Comparison of ENCODE assay signal across 13 cellular contexts in the genomic region with DNA sequence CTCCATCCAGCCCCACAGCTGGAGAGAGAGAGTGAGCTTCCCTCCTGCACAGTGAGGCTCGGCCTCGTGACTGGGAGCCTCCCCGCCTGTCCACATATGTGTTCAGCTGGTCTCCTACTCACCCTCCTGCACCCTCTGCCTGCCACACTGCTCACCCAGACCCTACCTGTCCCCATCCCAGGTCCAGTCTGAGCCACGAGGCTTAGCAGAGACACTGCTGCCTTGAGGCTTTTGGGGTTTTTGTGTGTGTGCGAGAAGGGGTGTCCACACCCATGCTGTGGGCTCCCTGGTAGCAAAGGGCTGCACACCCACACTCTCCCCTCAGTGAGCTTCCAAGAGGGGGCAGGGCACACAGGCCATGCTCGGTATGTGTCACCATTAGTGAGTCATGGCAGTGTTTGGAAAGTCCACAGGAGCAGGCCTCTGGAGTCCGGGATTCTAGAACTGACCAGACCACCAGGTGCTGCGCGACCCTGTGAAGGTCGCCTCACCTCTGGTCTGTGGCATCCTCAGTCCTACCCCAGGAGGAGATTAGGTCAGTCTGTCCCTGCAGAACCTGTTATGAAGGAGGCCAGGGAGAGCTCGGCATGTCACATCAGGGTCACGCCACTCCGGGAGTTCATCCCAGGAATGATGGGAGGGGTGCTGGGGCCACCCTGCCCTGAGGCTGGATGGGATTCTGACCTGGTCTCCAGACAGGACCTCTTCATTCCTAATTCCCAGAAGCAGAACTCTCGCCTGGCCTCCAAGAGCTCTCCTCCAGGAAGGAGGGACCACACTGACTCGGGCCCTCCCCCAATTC. TPM values are rescaled to one million over a fixed set of nuclear protein-coding genes. Genes with fewer than 3 reads are reported as not detected.
DNase-seq lines count a peak whose midpoint lies in the region; ATAC-seq and TF ChIP-seq lines count a peak whose summit lies in the region.
"Had no signal": no experiment of that assay in that cellular context is flagged by ENCODE, and none has a peak within 500 bp of the region (broad histone marks: within the 10 kb centered on the region; RNA-seq: fewer than 3 reads in every experiment).

No MANE protein-coding gene starts in this region.

- H3K4me1 Mint-ChIP-seq in Calu3 (ENCODE audit: low read depth, unreplicated experiment) (peaks cover 32% of the 10 kb centered on the region), nephron progenitor cell (peaks cover 79% of the 10 kb centered on the region)
- no peaks in the 10 kb centered on the region for H3K4me1 Mint-ChIP-seq in activated CD4-positive, alpha-beta memory T cell treated with anti-CD3 and anti-CD28 coated beads for 36 hours (ENCODE audit: low read depth)

- H3K27me3 Mint-ChIP-seq in Calu3 (ENCODE audit: unreplicated experiment) (no peaks in the 10 kb centered on the region), nephron progenitor cell (ENCODE audit: low read depth, poor library complexity) (peaks cover 9% of the 10 kb centered on the region)
- H3K27me3 Mint-ChIP-seq in activated CD4-positive, alpha-beta memory T cell treated with anti-CD3 and anti-CD28 coated beads for 36 hours = peaks cover 1% of the 10 kb centered on the region
- H3K27me3 Mint-ChIP-seq: stimulated activated naive CD8-positive, alpha-beta T cell treated with anti-CD3 and anti-CD28 coated beads, Interleukin-15, Interleukin-2, amounts not matched to agents 100 ng/mL and 50 ng/mL, for 24 hours had no signal

- BruUV-seq in Calu3 (replicated peaks; lab: Mats Ljungman, UMichigan) = no TSS peak

- no peak overlapping the region for H3K27ac Mint-ChIP-seq in Calu3 (ENCODE audit: unreplicated experiment)
- H3K27ac Mint-ChIP-seq in nephron progenitor cell = peak overlapping the region; percentile 85
- H3K27ac Mint-ChIP-seq in activated CD4-positive, alpha-beta memory T cell treated with anti-CD3 and anti-CD28 coated beads for 36 hours = no peak overlapping the region
- H3K27ac Mint-ChIP-seq: stimulated activated naive CD8-positive, alpha-beta T cell treated with anti-CD3 and anti-CD28 coated beads, Interleukin-15, Interleukin-2, amounts not matched to agents 100 ng/mL and 50 ng/mL, for 24 hours had no signal

- H3K9me3 Mint-ChIP-seq in Calu3 (ENCODE audit: low read depth, unreplicated experiment) (no peaks in the 10 kb centered on the region), nephron progenitor cell (no peaks in the 10 kb centered on the region)
- no peaks in the 10 kb centered on the region for H3K9me3 Mint-ChIP-seq in activated CD4-positive, alpha-beta memory T cell treated with anti-CD3 and anti-CD28 coated beads for 36 hours
- H3K9me3 Mint-ChIP-seq: stimulated activated naive CD8-positive, alpha-beta T cell treated with anti-CD3 and anti-CD28 coated beads, Interleukin-15, Interleukin-2, amounts not matched to agents 100 ng/mL and 50 ng/mL, for 24 hours had no signal

- CTCF ChIA-PET in Calu3 (lab: Charles Lee) = no interaction called here
- CTCF ChIA-PET in activated CD4-positive, alpha-beta memory T cell treated with anti-CD3 and anti-CD28 coated beads for 36 hours (lab: Charles Lee) = no interaction called here

- ATAC-seq in GM21447 (IDR thresholded peaks at IDR 0.05; ENCODE audit: unreplicated experiment) = no peak

- H3K4me3 Mint-ChIP-seq in Calu3 (ENCODE audit: low read depth, unreplicated experiment) = no peak overlapping the region
- H3K4me3 Mint-ChIP-seq in nephron progenitor cell = no peak overlapping the region
- H3K4me3 Mint-ChIP-seq in activated CD4-positive, alpha-beta memory T cell treated with anti-CD3 and anti-CD28 coated beads for 36 hours = no peak overlapping the region
- H3K4me3 Mint-ChIP-seq: stimulated activated naive CD8-positive, alpha-beta T cell treated with anti-CD3 and anti-CD28 coated beads, Interleukin-15, Interleukin-2, amounts not matched to agents 100 ng/mL and 50 ng/mL, for 24 hours had no signal

- TF ChIP-seq CTCF in Calu3 (IDR thresholded peaks at IDR 0.05; ENCODE audit: unreplicated experiment) (no peak), epithelial cell of esophagus (IDR thresholded peaks at IDR 0.05; ENCODE audit: insufficient read depth, low read depth, low read length, missing control alignments) (no peak), nephron progenitor cell (IDR thresholded peaks at IDR 0.05) (no peak), lower leg skin (IDR thresholded peaks at IDR 0.05) (no peak)

- H3K36me3 Mint-ChIP-seq in Calu3 (ENCODE audit: insufficient read depth, unreplicated experiment) (peaks cover 5% of the 10 kb centered on the region), nephron progenitor cell (ENCODE audit: low read depth) (no peaks in the 10 kb centered on the region)
- no peaks in the 10 kb centered on the region for H3K36me3 Mint-ChIP-seq in activated CD4-positive, alpha-beta memory T cell treated with anti-CD3 and anti-CD28 coated beads for 36 hours

- POLR2A ChIA-PET in activated CD4-positive, alpha-beta memory T cell treated with anti-CD3 and anti-CD28 coated beads for 36 hours (lab: Charles Lee) = no interaction called here

- no peak overlapping the region for H3K4me3 ChIP-seq in epithelial cell of esophagus (ENCODE audit: low read length)
- H3K4me3 ChIP-seq in lower leg skin (ENCODE audit: low read depth, poor library complexity, severe bottlenecking) = no peak overlapping the region

- TF ChIP-seq POLR2A in lower leg skin (IDR thresholded peaks at IDR 0.05) = no peak

- DNase-seq in Calu3 (peak; percentile 48), RPMI7951 (ENCODE audit: low read depth) (peak; percentile 75), epithelial cell of esophagus (ENCODE audit: low read depth) (peak; percentile 71), nephron progenitor cell (no peak), lower leg skin (ENCODE audit: low spot score in 2 of 2) (no peak), iPS-NIHi7 (ENCODE audit: extremely low spot score) (no peak)
- no peak for DNase-seq in activated CD4-positive, alpha-beta memory T cell treated with anti-CD3 and anti-CD28 coated beads for 36 hours
- DNase-seq: activated CD4-positive, alpha-beta T cell treated with anti-CD3 and anti-CD28 coated beads, Interleukin-2, amount 50 U/mL, for 1 hour; COR-L47; hippocampal formation; retina had no signal

- WGBS in lower leg skin, 2 donors = 75 to 82% methylated on average over 12 of the region's 15 CpGs

- intact Hi-C loops in Calu3 (cut with micrococcal nuclease; ENCODE audit: unreplicated experiment) = no loop called here
- intact Hi-C loops in activated CD4-positive, alpha-beta memory T cell treated with anti-CD3 and anti-CD28 coated beads for 36 hours (cut with micrococcal nuclease) = no loop called here
- intact Hi-C loops in lower leg skin (cut with DNase I; ENCODE audit: low total_unique reads) = no loop called here

RNA-seq across cellular contexts. Expression of a gene that starts 39.9 kb away (rescaled TPM):
- 11.2 and 13.7 TPM in 2 replicates for total RNA-seq in Calu3 (2022)
- 8.8 and 9.0 TPM in 2 replicates for total RNA-seq in RPMI7951 (2014; rRNA removed; shearing (Covaris generic))
- 10 to 100 TPM; 13.6 to 14.4 TPM for total RNA-seq in activated CD4-positive, alpha-beta memory T cell treated with anti-CD3 and anti-CD28 coated beads for 36 hours
- total RNA-seq in lower leg skin = 10 to 100 TPM; 19.6 to 23.9 (median 20.7) TPM

Comparison
In these comparisons a context has a peak if more than half of its experiments do, and no peak if none do; other contexts are left out.
1. DNase-seq: peak in Calu3 (single experiment), RPMI7951 (single experiment) and epithelial cell of esophagus (single experiment); none in nephron progenitor cell (single experiment), activated CD4-positive, alpha-beta memory T cell treated with anti-CD3 and anti-CD28 coated beads for 36 hours (single experiment), lower leg skin (0 of 2) and iPS-NIHi7 (single experiment).